In genomic region chr2:121513597-121514333, GRCh38 we compare ENCODE assay signal across 23 cellular contexts. TPM values are rescaled to one million over a fixed set of nuclear protein-coding genes. Genes with fewer than 3 reads are reported as not detected.
DNase-seq lines count a peak whose midpoint lies in the region; ATAC-seq and TF ChIP-seq lines count a peak whose summit lies in the region.
"Had no signal": no experiment of that assay in that cellular context is flagged by ENCODE, and none has a peak within 500 bp of the region (broad histone marks: within the 10 kb centered on the region; RNA-seq: fewer than 3 reads in every experiment).

No MANE protein-coding gene starts in this region.

- H3K27me3 Mint-ChIP-seq in activated CD4-positive, alpha-beta T cell treated with anti-CD3 and anti-CD28 coated beads, Interleukin-2, amount 10 ng/mL, durations not matched to agents 24 days and 14 days: no peaks in the 10 kb centered on the region
- H3K27me3 Mint-ChIP-seq in activated T-helper 17 cell treated with anti-CD3 and anti-CD28 coated beads, Interleukin-2, amount 50 U/mL, for 72 hours: no peaks in the 10 kb centered on the region
- no peaks in the 10 kb centered on the region for H3K27me3 Mint-ChIP-seq in nephron progenitor cell (ENCODE audit: low read depth, poor library complexity)

- no peak for DNase-seq in activated CD4-positive, alpha-beta T cell treated with anti-CD3 and anti-CD28 coated beads, Interleukin-2, amount 10 ng/mL, durations not matched to agents 24 days and 14 days
- DNase-seq in activated CD4-positive, alpha-beta T cell treated with anti-CD3 and anti-CD28 coated beads, Interleukin-2, amount 50 U/mL, for 4 hours: no peak
- DNase-seq in GM12865 (ENCODE audit: low read depth) (peak; percentile 26), nephron progenitor cell (no peak), COR-L47 (lab: John Stamatoyannopoulos, UW) (no peak), SHP77 (lab: John Stamatoyannopoulos, UW) (no peak)
- DNase-seq in stimulated activated CD4-positive, alpha-beta T cell treated with anti-CD3 and anti-CD28 coated beads, Interleukin-12 subunit alpha, Interleukin-12 subunit beta, amount 100 ng/mL, for 4 hours: no peak
- DNase-seq: 8988T; activated CD4-positive, alpha-beta T cell treated with anti-CD3 and anti-CD28 coated beads, Interleukin-2, amount 50 U/mL, for 1 hour; AML-193; dermis blood vessel endothelial cell; DMS79 treated with DMSO at 0.1 percent for 48 hours; foreskin fibroblast; mucosa of descending colon; NCI-H1417; NCI-H524; stimulated activated CD4-positive, alpha-beta T cell treated with anti-CD3 and anti-CD28 coated beads, Interleukin-4, amount 100 ng/mL, for 1 hour; uterus had no signal

- H3K4me1 Mint-ChIP-seq in activated CD4-positive, alpha-beta T cell treated with anti-CD3 and anti-CD28 coated beads, Interleukin-2, amount 10 ng/mL, durations not matched to agents 24 days and 14 days: peaks cover 8% of the 10 kb centered on the region
- H3K4me1 Mint-ChIP-seq in activated T-helper 17 cell treated with anti-CD3 and anti-CD28 coated beads, Interleukin-2, amount 50 U/mL, for 72 hours: peaks cover 14% of the 10 kb centered on the region
- H3K4me1 Mint-ChIP-seq in nephron progenitor cell: peaks cover 11% of the 10 kb centered on the region

- ATAC-seq in activated T-helper 17 cell treated with anti-CD3 and anti-CD28 coated beads, Interleukin-2, amount 50 U/mL, for 72 hours (replicated peaks): peak; percentile 63
- ATAC-seq: HCT116, mucosa of descending colon had no signal

- peaks cover 45% of the 10 kb centered on the region for H3K36me3 Mint-ChIP-seq in activated CD4-positive, alpha-beta T cell treated with anti-CD3 and anti-CD28 coated beads, Interleukin-2, amount 10 ng/mL, durations not matched to agents 24 days and 14 days (ENCODE audit: low read depth)
- peaks cover 99% of the 10 kb centered on the region for H3K36me3 Mint-ChIP-seq in activated T-helper 17 cell treated with anti-CD3 and anti-CD28 coated beads, Interleukin-2, amount 50 U/mL, for 72 hours (ENCODE audit: low read depth)
- peaks cover 61% of the 10 kb centered on the region for H3K36me3 Mint-ChIP-seq in nephron progenitor cell (ENCODE audit: low read depth)

- H3K27ac Mint-ChIP-seq in activated CD4-positive, alpha-beta T cell treated with anti-CD3 and anti-CD28 coated beads, Interleukin-2, amount 10 ng/mL, durations not matched to agents 24 days and 14 days: peak overlapping the region; percentile 12
- peak overlapping the region; percentile 55 for H3K27ac Mint-ChIP-seq in activated T-helper 17 cell treated with anti-CD3 and anti-CD28 coated beads, Interleukin-2, amount 50 U/mL, for 72 hours
- H3K27ac Mint-ChIP-seq in nephron progenitor cell: peak overlapping the region; percentile 73

- TF ChIP-seq CTCF in GM12865 (IDR thresholded peaks at IDR 0.05; ENCODE audit: insufficient read depth, low read depth, low read length, missing control alignments) (no peak), nephron progenitor cell (IDR thresholded peaks at IDR 0.05) (no peak)

- no peak overlapping the region for H3K4me3 Mint-ChIP-seq in activated CD4-positive, alpha-beta T cell treated with anti-CD3 and anti-CD28 coated beads, Interleukin-2, amount 10 ng/mL, durations not matched to agents 24 days and 14 days
- no peak overlapping the region for H3K4me3 Mint-ChIP-seq in activated T-helper 17 cell treated with anti-CD3 and anti-CD28 coated beads, Interleukin-2, amount 50 U/mL, for 72 hours
- H3K4me3 Mint-ChIP-seq in nephron progenitor cell: no peak overlapping the region

- H3K4me3 ChIP-seq in GM12865 (ENCODE audit: low read depth, low read length): no peak overlapping the region
- H3K4me3 ChIP-seq: hepatocyte, mucosa of descending colon, smooth muscle cell, uterus had no signal

- no peaks in the 10 kb centered on the region for H3K9me3 Mint-ChIP-seq in activated CD4-positive, alpha-beta T cell treated with anti-CD3 and anti-CD28 coated beads, Interleukin-2, amount 10 ng/mL, durations not matched to agents 24 days and 14 days
- no peaks in the 10 kb centered on the region for H3K9me3 Mint-ChIP-seq in activated T-helper 17 cell treated with anti-CD3 and anti-CD28 coated beads, Interleukin-2, amount 50 U/mL, for 72 hours
- no peaks in the 10 kb centered on the region for H3K9me3 Mint-ChIP-seq in nephron progenitor cell

- intact Hi-C loops in activated CD4-positive, alpha-beta T cell treated with anti-CD3 and anti-CD28 coated beads, Interleukin-2, amount 10 ng/mL, durations not matched to agents 24 days and 14 days (cut with micrococcal nuclease): loop anchor here (5.0 kb wide), 1 partner anchor 41 kb away; no protein-coding TSS in a partner anchor

RNA-seq across cellular contexts. Expression of gene RNU4ATAC, which starts 16.9 kb away (rescaled TPM):
- total RNA-seq in activated CD4-positive, alpha-beta T cell treated with anti-CD3 and anti-CD28 coated beads, Interleukin-2, amount 10 ng/mL, durations not matched to agents 24 days and 14 days: not detected in 2 replicates
- not detected for total RNA-seq in activated T-helper 17 cell treated with anti-CD3 and anti-CD28 coated beads, Interleukin-2, amount 50 U/mL, for 72 hours
- total RNA-seq: dermis blood vessel endothelial cell, epithelial cell of proximal tubule, hepatocyte, smooth muscle cell had no signal

Comparison
In these comparisons a context has a peak if more than half of its experiments do, and no peak if none do; other contexts are left out.
1. H3K27ac Mint-ChIP-seq: peak in every context shown above with its lines; median percentile 73 in nephron progenitor cell; 55 in activated T-helper 17 cell treated with anti-CD3 and anti-CD28 coated beads, Interleukin-2, amount 50 U/mL, for 72 hours; 12 in activated CD4-positive, alpha-beta T cell treated with anti-CD3 and anti-CD28 coated beads, Interleukin-2, amount 10 ng/mL, durations not matched to agents 24 days and 14 days.